8 cellular contexts compared by ENCODE assay signal in the genomic region with DNA sequence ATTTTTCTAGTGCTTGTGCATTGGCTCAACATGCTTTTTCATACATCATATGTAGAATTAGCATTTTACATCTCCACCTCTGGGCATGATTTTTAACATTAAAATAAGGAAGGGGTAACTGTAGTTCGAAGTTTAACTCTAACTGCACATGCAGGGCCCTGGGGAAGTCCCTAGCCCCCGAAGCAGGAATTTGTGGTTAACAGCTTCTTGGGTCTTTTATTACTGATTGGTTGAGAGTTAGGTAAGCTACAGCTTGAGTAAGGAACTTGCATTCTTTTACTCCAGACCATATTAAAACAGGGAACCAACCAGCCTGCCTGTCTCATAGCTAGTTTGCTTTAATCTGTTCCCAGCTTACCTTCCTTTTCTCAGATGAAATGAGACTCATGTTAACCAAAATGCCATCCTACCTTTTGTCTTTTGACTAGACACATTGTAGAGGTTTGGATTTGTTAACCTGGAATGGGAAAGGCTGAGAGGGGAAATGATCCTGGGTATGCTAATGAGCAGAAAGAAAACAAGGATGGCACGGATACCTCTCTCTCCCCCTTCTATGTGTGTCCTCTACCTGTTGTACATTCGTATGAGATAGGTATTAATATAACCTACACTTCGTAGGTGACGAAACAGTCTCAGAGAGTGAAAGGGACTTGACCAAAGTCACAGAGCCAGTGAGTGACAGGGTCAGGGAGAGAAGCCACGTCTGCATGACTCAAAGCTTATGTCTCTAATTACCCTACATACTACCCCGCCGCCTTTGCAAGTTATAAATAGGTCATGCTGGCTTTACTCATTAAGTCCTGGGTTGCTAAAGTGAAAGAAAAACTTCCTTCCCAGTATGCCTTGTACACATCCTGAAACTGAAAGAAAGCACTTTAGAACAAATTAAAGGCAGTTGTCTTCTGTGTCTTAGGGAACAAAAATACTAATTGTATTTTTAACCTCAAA.
DNase-seq lines count a peak whose midpoint lies in the region; ATAC-seq and TF ChIP-seq lines count a peak whose summit lies in the region.

No MANE protein-coding gene starts in this region.

- H3K27ac Mint-ChIP-seq in activated T-cell treated with anti-CD3 and anti-CD28 coated beads, Interleukin-2, amount 50 U/mL, for 24 hours: peak overlapping the region; percentile 97

- no peaks in the 10 kb centered on the region for H3K27me3 ChIP-seq in GM06990 (replicated peaks; ENCODE audit: control insufficient read depth, insufficient read depth, low read length)

- TF ChIP-seq CTCF in GM06990 (IDR thresholded peaks at IDR 0.05; ENCODE audit: insufficient read depth, low read length, poor library complexity, severe bottlenecking): no peak

- no peaks in the 10 kb centered on the region for H3K36me3 ChIP-seq in GM06990 (ENCODE audit: control insufficient read depth, insufficient read depth, low read length)

- peak overlapping the region; percentile 76 for H3K4me3 Mint-ChIP-seq in activated T-cell treated with anti-CD3 and anti-CD28 coated beads, Interleukin-2, amount 50 U/mL, for 24 hours

- peaks cover 8% of the 10 kb centered on the region for H3K9me3 Mint-ChIP-seq in activated T-cell treated with anti-CD3 and anti-CD28 coated beads, Interleukin-2, amount 50 U/mL, for 24 hours

- peak overlapping the region; percentile 32 for H3K4me3 ChIP-seq in GM06990 (replicated peaks; ENCODE audit: low read depth, low read length)

- no peaks in the 10 kb centered on the region for H3K36me3 Mint-ChIP-seq in activated T-cell treated with anti-CD3 and anti-CD28 coated beads, Interleukin-2, amount 50 U/mL, for 24 hours (ENCODE audit: low read depth)

- no peaks in the 10 kb centered on the region for H3K27me3 Mint-ChIP-seq in activated T-cell treated with anti-CD3 and anti-CD28 coated beads, Interleukin-2, amount 50 U/mL, for 24 hours

- DNase-seq in GM06990 (ENCODE audit: extremely low read depth, insufficient read length) (peak; percentile 46), LHCN-M2 (ENCODE audit: low read depth) (peak; percentile 64), pons (ENCODE audit: low spot score) (peak; percentile 28), DMS153 treated with DMSO at 0.1 percent for 48 hours (lab: John Stamatoyannopoulos, UW; ENCODE audit: unreplicated experiment) (no peak), SW 1271 (lab: John Stamatoyannopoulos, UW) (no peak), NCI-H1436 (lab: John Stamatoyannopoulos, UW) (no peak)
- peak; percentile 45 for DNase-seq in activated T-cell treated with anti-CD3 and anti-CD28 coated beads, Interleukin-2, amount 50 U/mL, for 24 hours

- ATAC-seq in GM21717 (IDR thresholded peaks at IDR 0.05; ENCODE audit: unreplicated experiment): peak; percentile 99

- peaks cover 36% of the 10 kb centered on the region for H3K4me1 Mint-ChIP-seq in activated T-cell treated with anti-CD3 and anti-CD28 coated beads, Interleukin-2, amount 50 U/mL, for 24 hours (ENCODE audit: low read depth)

Comparison
In these comparisons a context has a peak if more than half of its experiments do, and no peak if none do; other contexts are left out.
1. DNase-seq: peak in GM06990 (single experiment), LHCN-M2 (single experiment), activated T-cell treated with anti-CD3 and anti-CD28 coated beads, Interleukin-2, amount 50 U/mL, for 24 hours (single experiment) and pons (single experiment); none in DMS153 treated with DMSO at 0.1 percent for 48 hours (single experiment), SW 1271 (0 of 2) and NCI-H1436 (single experiment).